Comparison of ENCODE assay signal across 8 cellular contexts in the genomic region with DNA sequence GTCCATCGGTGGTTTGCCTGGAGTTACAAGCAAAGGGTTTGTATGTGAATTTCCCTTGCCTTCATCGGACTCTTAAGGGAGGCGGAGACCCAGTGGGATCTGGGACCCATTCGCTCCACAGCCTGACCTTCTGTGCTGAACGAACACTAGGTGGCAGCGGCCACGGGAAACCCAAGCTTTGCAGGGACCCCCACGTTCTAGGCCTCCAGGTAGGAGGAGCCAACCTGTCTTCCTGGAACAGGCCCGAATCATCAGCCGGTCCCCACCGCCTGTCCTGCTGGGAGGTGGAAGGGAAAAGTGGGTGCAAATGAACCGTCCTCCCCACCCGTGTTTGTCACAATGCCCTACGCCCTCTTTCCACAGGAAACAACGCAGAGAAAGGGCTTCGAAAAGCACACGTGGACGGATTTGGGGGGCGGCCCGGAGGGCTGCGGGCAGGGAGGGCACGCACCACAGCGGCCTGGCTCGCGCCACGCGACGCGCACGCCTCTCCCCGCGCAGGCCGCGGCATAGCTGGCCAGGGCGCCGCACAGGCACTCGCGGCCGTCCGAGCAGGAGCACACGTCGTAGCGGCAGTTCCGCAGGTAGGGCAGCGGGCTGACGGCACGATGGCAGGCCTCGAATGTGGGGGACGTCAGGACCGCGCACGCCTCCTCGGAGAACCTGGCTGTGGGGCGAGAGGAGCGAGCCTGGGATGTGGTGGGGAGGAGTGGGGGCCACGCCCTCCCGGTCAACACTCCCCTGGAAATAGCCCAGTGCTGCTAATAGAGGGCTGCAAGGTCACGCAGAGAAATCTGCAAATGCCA.
DNase-seq lines count a peak whose midpoint lies in the region; ATAC-seq, FAIRE-seq and TF ChIP-seq lines count a peak whose summit lies in the region.

No MANE protein-coding gene starts in this region.

- peak in 1 of 2 donors; percentile 52 for DNase-seq in cardiac muscle cell (ENCODE audit: low read depth in 1 of 2, low spot score in 1 of 2)
- no peak for DNase-seq in right atrium auricular region (ENCODE audit: low spot score)
- peak; percentile 68 for DNase-seq in activated CD8-positive, alpha-beta memory T cell treated with anti-CD3 and anti-CD28 coated beads, Interleukin-2, amount 50 U/mL, for 48 hours
- DNase-seq in transverse colon, result no peak
- no peak for DNase-seq in GM03348 (ENCODE audit: low spot score)
- no peak for DNase-seq in GM12891 (ENCODE audit: insufficient read length, low spot score)

- ATAC-seq in HG03108 (IDR thresholded peaks at IDR 0.05; ENCODE audit: unreplicated experiment), result no peak

- in situ Hi-C loops in transverse colon (cut with MboI; ENCODE audit: low pct_ligation_motif_present in 1 of 4, low pct_unique_long_range_greater_than_20kb in 1 of 4, low sequenced_read_pairs in 3 of 4), result loop anchor here in 1 of 4 donors (10.0 to 25.0 kb wide), 2 partner anchors 131 to 228 kb away; no protein-coding TSS in a partner anchor

- intact Hi-C loops in transverse colon (cut with DNase I; ENCODE audit: low total_unique reads), result no loop called here

- no peak for TF ChIP-seq EP300 in transverse colon (IDR thresholded peaks at IDR 0.05; ENCODE audit: low read depth)

- FAIRE-seq in GM12891 (lab: Jason Lieb, UNC), result no peak

- TF ChIP-seq CTCF in cardiac muscle cell (IDR thresholded peaks at IDR 0.05; ENCODE audit: low read depth, low read length), result peak; percentile 56
- peak in 1 of 2 donors; percentile 6 for TF ChIP-seq CTCF in right atrium auricular region (IDR thresholded peaks at IDR 0.05)
- peak in 4 of 5 experiments; percentile 13 to 25 (median 20) for TF ChIP-seq CTCF in transverse colon (IDR thresholded peaks at IDR 0.05)

- H3K9me3 ChIP-seq in cardiac muscle cell (ENCODE audit: low read depth) (no peaks in the 10 kb centered on the region), right atrium auricular region (no peaks in the 10 kb centered on the region), transverse colon (no peaks in the 10 kb centered on the region)

- H3K27ac ChIP-seq in cardiac muscle cell (no peak overlapping the region), right atrium auricular region (no peak overlapping the region), transverse colon (no peak overlapping the region)

- TF ChIP-seq POLR2A in transverse colon (IDR thresholded peaks at IDR 0.05) (no peak), GM12891 (IDR thresholded peaks at IDR 0.05; ENCODE audit: low read depth, low read length) (no peak)

- H3K4me1 ChIP-seq in cardiac muscle cell (ENCODE audit: low read depth) (no peaks in the 10 kb centered on the region), right atrium auricular region (peaks cover 0 to 24% of the 10 kb centered on the region in 2 donors), transverse colon (peaks cover 4 to 9% (median 7%) of the 10 kb centered on the region in 4 donors)

- H3K4me3 ChIP-seq in cardiac muscle cell (no peak overlapping the region), right atrium auricular region (peak overlapping the region in 1 of 2 donors; percentile 25), iPS-11a (ENCODE audit: low read depth, low read length) (peak overlapping the region; percentile 24), transverse colon (peak overlapping the region in 2 of 4 donors; percentile 14 to 18)

- no peaks in the 10 kb centered on the region for H3K27me3 ChIP-seq in cardiac muscle cell
- no peaks in the 10 kb centered on the region for H3K27me3 ChIP-seq in right atrium auricular region
- H3K27me3 ChIP-seq in transverse colon, result peaks cover 13% of the 10 kb centered on the region

- H3K36me3 ChIP-seq in cardiac muscle cell (no peaks in the 10 kb centered on the region), right atrium auricular region (peaks cover 4% of the 10 kb centered on the region), transverse colon (no peaks in the 10 kb centered on the region)

- WGBS in transverse colon (ENCODE audit: low coverage in 1 of 2), 2 donors, result 34% methylated on average over 54 of the region's 58 CpGs; no CpG with 5 or more reads in 1 of the 2 donors

TF ChIP-seq in GM12891, 5 proteins besides CTCF, POLR2A, EP300 and RAD21:
- TF ChIP-seq TAF1 (IDR thresholded peaks at IDR 0.05; ENCODE audit: low read depth, low read length), result no peak
- no peak for TF ChIP-seq POU2F2 (IDR thresholded peaks at IDR 0.05; ENCODE audit: low read depth, low read length)
- TF ChIP-seq POLR2AphosphoS5 (IDR thresholded peaks at IDR 0.05; ENCODE audit: low read depth, low read length), result no peak
- no peak for TF ChIP-seq PAX5 (IDR thresholded peaks at IDR 0.05; ENCODE audit: insufficient read depth, low read length, severe bottlenecking)
- TF ChIP-seq SPI1 (IDR thresholded peaks at IDR 0.05; ENCODE audit: low read depth, low read length), result no peak
